Comparison of ENCODE assay signal across 8 cellular contexts in genomic region chr2:11775384-11775783, GRCh38. TPM values are rescaled to one million over a fixed set of nuclear protein-coding genes. Genes with fewer than 3 reads are reported as not detected.
DNase-seq lines count a peak whose midpoint lies in the region; ATAC-seq and TF ChIP-seq lines count a peak whose summit lies in the region.

No MANE protein-coding gene starts in this region.

- peaks cover 0 to 33% (median 27%) of the 10 kb centered on the region in 4 donors for H3K4me1 ChIP-seq in sigmoid colon
- peaks cover 15% of the 10 kb centered on the region for H3K4me1 ChIP-seq in Caco-2

- CTCF ChIA-PET in Caco-2 (lab: Charles Lee) = no interaction called here

- 32 to 72% methylated on average over 4 of the region's 4 CpGs for WGBS in sigmoid colon, 2 donors

- H3K27me3 ChIP-seq in brain microvascular endothelial cell (replicated peaks) = no peaks in the 10 kb centered on the region
- no peaks in the 10 kb centered on the region for H3K27me3 ChIP-seq in sigmoid colon
- H3K27me3 ChIP-seq in Caco-2 (replicated peaks; ENCODE audit: control insufficient read depth, insufficient read depth, low read length) = no peaks in the 10 kb centered on the region

- DNase-seq in EL (peak; percentile 57), brain microvascular endothelial cell (no peak), sigmoid colon (no peak), left lobe of liver (ENCODE audit: low spot score) (no peak), AML-193 (lab: John Stamatoyannopoulos, UW) (no peak), Caco-2 (no peak)

- POLR2A ChIA-PET in Caco-2 (lab: Charles Lee) = no interaction called here

- peaks cover 32% of the 10 kb centered on the region for H3K36me3 ChIP-seq in brain microvascular endothelial cell (replicated peaks)
- peaks cover 3 to 47% (median 15%) of the 10 kb centered on the region in 4 donors for H3K36me3 ChIP-seq in sigmoid colon
- no peaks in the 10 kb centered on the region; the same call in 1 of the 2 replicates for H3K36me3 ChIP-seq in Caco-2 (ENCODE audit: control insufficient read depth, insufficient read depth, low read length)

- H3K4me3 ChIP-seq in brain microvascular endothelial cell (ENCODE audit: low read depth, low read length) (no peak overlapping the region), sigmoid colon (no peak overlapping the region), Caco-2 (ENCODE audit: low read depth, low read length) (no peak overlapping the region)

- H3K9me3 ChIP-seq in sigmoid colon = no peaks in the 10 kb centered on the region
- no peaks in the 10 kb centered on the region for H3K9me3 ChIP-seq in Caco-2

- peak overlapping the region; percentile 35 for H3K27ac ChIP-seq in brain microvascular endothelial cell
- no peak overlapping the region for H3K27ac ChIP-seq in sigmoid colon

- TF ChIP-seq POLR2A in sigmoid colon (IDR thresholded peaks at IDR 0.05) = no peak

- no peak for TF ChIP-seq EP300 in sigmoid colon (IDR thresholded peaks at IDR 0.05)

- no peak overlapping the region for H3K27ac Mint-ChIP-seq in Caco-2 (ENCODE audit: unreplicated experiment)

- no peaks in the 10 kb centered on the region for H3K27me3 Mint-ChIP-seq in Caco-2 (ENCODE audit: insufficient read depth, unreplicated experiment)

- peaks cover 13% of the 10 kb centered on the region for H3K4me1 Mint-ChIP-seq in Caco-2 (ENCODE audit: low read depth, unreplicated experiment)

- TF ChIP-seq CTCF in brain microvascular endothelial cell (IDR thresholded peaks at IDR 0.05; ENCODE audit: low read depth, low read length, missing control alignments) (no peak), sigmoid colon (IDR thresholded peaks at IDR 0.05) (no peak), Caco-2 (IDR thresholded peaks at IDR 0.05; ENCODE audit: insufficient read depth in 1 of 2, low read depth in 1 of 2, low read length in 1 of 2, severe bottlenecking in 1 of 2, unreplicated experiment in 1 of 2) (no peak)

- ATAC-seq in GM19455 (IDR thresholded peaks at IDR 0.05; ENCODE audit: unreplicated experiment) (peak; percentile 81), HG03439 (IDR thresholded peaks at IDR 0.05; ENCODE audit: unreplicated experiment) (peak; percentile 64), left lobe of liver (no peak)

- no peaks in the 10 kb centered on the region for H3K9me3 Mint-ChIP-seq in Caco-2 (ENCODE audit: unreplicated experiment)

- BruUV-seq in Caco-2 (replicated peaks; lab: Mats Ljungman, UMichigan) = no TSS peak

- peaks cover 14% of the 10 kb centered on the region for H3K36me3 Mint-ChIP-seq in Caco-2 (ENCODE audit: insufficient read depth, unreplicated experiment)

- no peak overlapping the region for H3K4me3 Mint-ChIP-seq in Caco-2 (ENCODE audit: unreplicated experiment)

- intact Hi-C loops in sigmoid colon (cut with DNase I) (no loop called here), Caco-2 (cut with micrococcal nuclease; ENCODE audit: unreplicated experiment) (no loop called here)

- in situ Hi-C loops in brain microvascular endothelial cell (cut with HindIII; ENCODE audit: low pct_ligation_motif_present, low sequenced_read_pairs) = no loop called here

RNA-seq across cellular contexts. Expression of gene LPIN1, which starts 29.0 kb away (rescaled TPM):
- 10 to 100 TPM; 27.5 to 37.4 (median 30.6) TPM for total RNA-seq in sigmoid colon
- 10 to 100 TPM in 1 of 3 donors, 1 to 10 TPM in 2; 4.2 to 29.2 (median 4.9) TPM for polyA plus RNA-seq in sigmoid colon
- 20.7 TPM for total RNA-seq in left lobe of liver
- 12.5 and 14.2 TPM in 2 replicates for total RNA-seq in Caco-2 (2022)
